15 cellular contexts compared by ENCODE assay signal in the genomic region with DNA sequence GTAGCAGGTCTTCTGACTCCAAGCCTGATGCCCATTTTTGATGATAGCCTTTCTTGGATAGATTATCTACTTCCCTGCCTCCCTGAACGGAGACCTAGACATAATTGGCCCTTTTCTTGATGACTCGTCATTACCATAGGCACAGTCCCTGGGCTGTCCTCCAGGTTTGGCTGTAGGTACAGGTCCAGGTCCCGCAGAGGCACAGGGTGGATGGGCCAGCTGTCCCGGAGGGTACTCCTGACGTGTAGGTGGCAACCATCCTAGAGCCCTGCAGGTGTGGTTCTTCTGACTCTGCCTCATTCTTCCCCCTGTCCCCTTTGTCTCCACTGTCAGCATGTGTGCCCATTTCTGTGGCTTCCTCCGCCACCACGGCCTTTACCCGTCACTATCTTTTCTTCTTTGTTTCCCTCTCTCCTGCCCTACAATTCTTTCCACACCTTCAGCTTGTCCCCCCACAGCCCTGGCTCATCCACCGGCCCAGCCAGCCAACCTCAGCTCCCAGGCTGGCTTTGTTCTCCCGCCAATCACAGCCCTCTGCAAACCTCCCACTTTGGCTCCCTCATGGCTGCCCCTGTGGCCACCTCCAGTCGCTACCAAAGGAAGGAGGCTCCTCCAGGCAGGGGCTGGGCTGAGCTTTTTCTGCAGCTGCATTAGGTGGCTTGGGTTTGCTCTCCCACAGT.
DNase-seq lines count a peak whose midpoint lies in the region; ATAC-seq and TF ChIP-seq lines count a peak whose summit lies in the region.
"Had no signal": no experiment of that assay in that cellular context is flagged by ENCODE, and none has a peak within 500 bp of the region (broad histone marks: within the 10 kb centered on the region; RNA-seq: fewer than 3 reads in every experiment).

No MANE protein-coding gene starts in this region.

- intact Hi-C loops in sigmoid colon (cut with DNase I) = no loop called here

- H3K4me1 Mint-ChIP-seq in endothelial cell (ENCODE audit: unreplicated experiment) = peaks cover 61% of the 10 kb centered on the region

- H3K79me2 ChIP-seq in trophoblast cell (ENCODE audit: control insufficient read depth, insufficient read depth, low read length, poor library complexity) = no peaks in the 10 kb centered on the region

- CTCF ChIA-PET in RWPE1 (lab: Yijun Ruan, JAX) = no interaction called here

- H3K4me3 Mint-ChIP-seq in endothelial cell (ENCODE audit: unreplicated experiment) = no peak overlapping the region
- H3K4me3 Mint-ChIP-seq: B cell had no signal

- no peak overlapping the region for H3K4me2 ChIP-seq in trophoblast cell (ENCODE audit: low read length)
- H3K4me2 ChIP-seq: KMS-11 had no signal

- peak overlapping the region; percentile 47 for H2BK5ac ChIP-seq in trophoblast cell (ENCODE audit: low read depth, low read length, poor library complexity)

- H2AK5ac ChIP-seq in trophoblast cell (ENCODE audit: low read length) = peak overlapping the region; percentile 84

- no peak overlapping the region for H4K12ac ChIP-seq in trophoblast cell (ENCODE audit: low read depth, low read length)

- POLR2A ChIA-PET in RWPE1 (lab: Yijun Ruan, JAX; ENCODE audit: low non-redundant PET) = no interaction called here

- H2AFZ ChIP-seq in trophoblast cell (ENCODE audit: insufficient read depth, low read length, poor library complexity) = peak overlapping the region; percentile 8

- ATAC-seq in gastroesophageal sphincter (no peak), GM21423 (IDR thresholded peaks at IDR 0.05; ENCODE audit: unreplicated experiment) (no peak)
- ATAC-seq: mucosa of descending colon had no signal

- TF ChIP-seq CTCF in RWPE1 (conservative IDR thresholded peaks at IDR 0.05; ENCODE audit: low read depth) = no peak
- TF ChIP-seq CTCF in endothelial cell (IDR thresholded peaks at IDR 0.05; ENCODE audit: unreplicated experiment) = no peak
- no peak for TF ChIP-seq CTCF in sigmoid colon (IDR thresholded peaks at IDR 0.05)
- no peak for TF ChIP-seq CTCF in gastroesophageal sphincter (IDR thresholded peaks at IDR 0.05)

- peak overlapping the region; percentile 93 for H2BK12ac ChIP-seq in trophoblast cell (ENCODE audit: low read length)

- H4K91ac ChIP-seq in trophoblast cell (ENCODE audit: low read depth, low read length) = peak overlapping the region; percentile 71

- H3K4me1 ChIP-seq in trophoblast cell (ENCODE audit: control insufficient read depth in 1 of 2, insufficient read depth in 2 of 2, low read length in 2 of 2) (peaks cover 47% of the 10 kb centered on the region in 2 experiments), sigmoid colon (peaks cover 0 to 23% (median 15%) of the 10 kb centered on the region in 4 donors), gastroesophageal sphincter (peaks cover 0 to 34% (median 10%) of the 10 kb centered on the region in 3 donors)

- peak overlapping the region; percentile 71 for H3K18ac ChIP-seq in trophoblast cell (ENCODE audit: low read length)

- H3K14ac ChIP-seq in trophoblast cell (ENCODE audit: low read length) = peak overlapping the region; percentile 65

- H3K4ac ChIP-seq in trophoblast cell (ENCODE audit: low read depth, low read length) = peak overlapping the region; percentile 63

- peak overlapping the region; percentile 53 for H3K27ac Mint-ChIP-seq in endothelial cell (ENCODE audit: unreplicated experiment)
- H3K27ac Mint-ChIP-seq: B cell had no signal

- H3K9me3 Mint-ChIP-seq in endothelial cell (ENCODE audit: unreplicated experiment) = no peaks in the 10 kb centered on the region

- H3K4me3 ChIP-seq in trophoblast cell (ENCODE audit: low read depth, low read length) (peak overlapping the region; percentile 27), sigmoid colon (no peak overlapping the region), gastroesophageal sphincter (no peak overlapping the region)
- H3K4me3 ChIP-seq: mucosa of descending colon, SK-N-MC had no signal

- H3K27me3 Mint-ChIP-seq in endothelial cell (ENCODE audit: unreplicated experiment) = peaks cover 21% of the 10 kb centered on the region
- H3K27me3 Mint-ChIP-seq: B cell had no signal

- H3K27ac ChIP-seq in RWPE1 (peak overlapping the region; percentile 96), trophoblast cell (ENCODE audit: low read depth, low read length) (peak overlapping the region; percentile 83), sigmoid colon (peak overlapping the region in 2 of 4 donors; percentile 17 to 18), gastroesophageal sphincter (peak overlapping the region in 1 of 4 donors; percentile 51)
- H3K27ac ChIP-seq: KMS-11, SK-N-MC had no signal

- H3K9ac ChIP-seq in trophoblast cell (ENCODE audit: low read length) = no peak overlapping the region
- H3K9ac ChIP-seq: KMS-11 had no signal

- no peak for TF ChIP-seq EP300 in sigmoid colon (IDR thresholded peaks at IDR 0.05)
- no peak for TF ChIP-seq EP300 in gastroesophageal sphincter (IDR thresholded peaks at IDR 0.05)

- peak overlapping the region; percentile 63 for H4K8ac ChIP-seq in trophoblast cell (ENCODE audit: low read depth, low read length)

- H3K36me3 ChIP-seq in trophoblast cell (ENCODE audit: control insufficient read depth in 1 of 2, insufficient read depth in 2 of 2, low read length in 2 of 2) = no peaks in the 10 kb centered on the region
- H3K36me3 ChIP-seq in sigmoid colon = no peaks in the 10 kb centered on the region
- peaks cover 0 to 2% of the 10 kb centered on the region in 2 donors for H3K36me3 ChIP-seq in gastroesophageal sphincter

- H3K79me1 ChIP-seq in trophoblast cell (ENCODE audit: low read length) = peaks cover 38% of the 10 kb centered on the region

- H2BK120ac ChIP-seq in trophoblast cell (ENCODE audit: insufficient read depth, low read length, poor library complexity) = peak overlapping the region; percentile 89

- no peak overlapping the region for H3K23ac ChIP-seq in trophoblast cell (ENCODE audit: low read length)

- in situ Hi-C loops in G401 (cut with HindIII; ENCODE audit: low sequenced_read_pairs) = no loop called here

- peaks cover 12% of the 10 kb centered on the region for H3K36me3 Mint-ChIP-seq in endothelial cell (ENCODE audit: low read depth, unreplicated experiment)

- no CpG with 5 or more reads among the region's 11 CpGs for WGBS in trophoblast cell (ENCODE audit: extremely low coverage, insufficient coverage, insufficient read length)
- 90 to 91% methylated on average over 11 of the region's 11 CpGs for WGBS in sigmoid colon, 2 donors
- 72 to 95% methylated on average over 7 of the region's 11 CpGs for WGBS in gastroesophageal sphincter (ENCODE audit: low coverage in 1 of 2), 2 donors

- H3K9me3 ChIP-seq in trophoblast cell (ENCODE audit: insufficient read depth, low read depth, low read length) = peaks cover 2% of the 10 kb centered on the region
- no peaks in the 10 kb centered on the region for H3K9me3 ChIP-seq in sigmoid colon
- no peaks in the 10 kb centered on the region for H3K9me3 ChIP-seq in gastroesophageal sphincter
- H3K9me3 ChIP-seq: mucosa of descending colon had no signal

- peak; percentile 95 for DNase-seq in G401 (ENCODE audit: low spot score)
- DNase-seq in RWPE1 (ENCODE audit: low spot score) = no peak
- DNase-seq in endothelial cell (ENCODE audit: low spot score) = no peak
- no peak for DNase-seq in trophoblast cell
- DNase-seq in sigmoid colon = no peak
- no peak for DNase-seq in HuH-7 (ENCODE audit: low spot score)
- DNase-seq: activated naive CD4-positive, alpha-beta T cell treated with Interleukin-2 at 50 U/mL for 16 hours; DMS79; stimulated activated CD4-positive, alpha-beta T cell treated with anti-CD3 and anti-CD28 coated beads, Interleukin-4, amount 100 ng/mL, for 1 hour had no signal

- no peaks in the 10 kb centered on the region for H3K27me3 ChIP-seq in trophoblast cell (ENCODE audit: insufficient read depth, low read length)
- H3K27me3 ChIP-seq in sigmoid colon = no peaks in the 10 kb centered on the region
- H3K27me3 ChIP-seq in gastroesophageal sphincter = no peaks in the 10 kb centered on the region

- TF ChIP-seq POLR2A in sigmoid colon (IDR thresholded peaks at IDR 0.05) (no peak), gastroesophageal sphincter (IDR thresholded peaks at IDR 0.05) (no peak)
